In the genomic region with DNA sequence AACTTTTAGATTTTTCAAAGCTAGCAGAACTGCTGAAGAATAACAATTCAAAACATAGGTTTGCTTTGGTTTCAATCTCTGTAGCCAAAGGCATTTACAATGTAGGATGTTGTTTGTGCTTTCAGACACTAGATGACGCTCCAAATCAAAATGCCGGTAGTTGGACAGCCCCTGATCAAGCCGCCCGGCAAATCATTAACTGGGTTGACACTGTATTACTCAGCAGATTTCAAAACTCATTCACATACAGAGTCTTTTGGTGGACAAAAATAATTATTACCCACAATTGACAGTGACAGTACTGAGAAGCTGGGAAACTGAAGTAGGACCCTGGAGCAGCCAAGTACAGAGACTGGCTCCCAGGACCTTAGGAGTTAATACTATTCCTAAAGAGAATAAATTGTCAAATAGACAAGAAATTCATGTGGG, we compare ENCODE assay signal across 8 cellular contexts. TPM values are rescaled to one million over a fixed set of nuclear protein-coding genes. Genes with fewer than 3 reads are reported as not detected.
DNase-seq lines count a peak whose midpoint lies in the region; ATAC-seq and TF ChIP-seq lines count a peak whose summit lies in the region.

No MANE protein-coding gene starts in this region.

- peak overlapping the region; percentile 0 for H2AFZ ChIP-seq in parathyroid adenoma

- no peak overlapping the region for H3K4me3 ChIP-seq in gastroesophageal sphincter
- no peak overlapping the region for H3K4me3 ChIP-seq in parathyroid adenoma (ENCODE audit: low read depth, low read length)

- DNase-seq in EL (peak; percentile 82), NOMO-1 treated with DMSO at 0.1 percent for 48 hours (lab: John Stamatoyannopoulos, UW; ENCODE audit: unreplicated experiment) (peak; percentile 92), KG1 (lab: John Stamatoyannopoulos, UW) (no peak)
- DNase-seq in activated T-helper 9 cell treated with anti-CD3 and anti-CD28 coated beads, Interleukin-2, amount 50 U/mL, for 16 hours (ENCODE audit: low read depth) = peak; percentile 16

- ATAC-seq in GM21447 (IDR thresholded peaks at IDR 0.05; ENCODE audit: unreplicated experiment) = peak; percentile 92
- ATAC-seq in HG03575 (IDR thresholded peaks at IDR 0.05; ENCODE audit: extremely low read depth, insufficient number of reproducible peaks, low FRiP score, unreplicated experiment) = peak; percentile 68
- ATAC-seq in gastroesophageal sphincter = peak; percentile 90

- no peak overlapping the region for H3K27ac ChIP-seq in gastroesophageal sphincter
- no peak overlapping the region for H3K27ac ChIP-seq in parathyroid adenoma

- H3K9ac ChIP-seq in parathyroid adenoma = no peak overlapping the region

- H3K36me3 ChIP-seq in gastroesophageal sphincter (no peaks in the 10 kb centered on the region), parathyroid adenoma (ENCODE audit: control insufficient read depth, insufficient read depth, low read length) (no peaks in the 10 kb centered on the region)

- H3K27me3 ChIP-seq in gastroesophageal sphincter (no peaks in the 10 kb centered on the region), parathyroid adenoma (ENCODE audit: control insufficient read depth, insufficient read depth, low read length) (no peaks in the 10 kb centered on the region)

- 0% methylated on average over 4 of the region's 4 CpGs for WGBS in gastroesophageal sphincter (ENCODE audit: low coverage in 1 of 2), 2 donors

- TF ChIP-seq CTCF in gastroesophageal sphincter (IDR thresholded peaks at IDR 0.05) (peak; percentile 75 to 91 (median 85)), parathyroid adenoma (IDR thresholded peaks at IDR 0.05) (peak; percentile 83)

- no peak for TF ChIP-seq EP300 in gastroesophageal sphincter (IDR thresholded peaks at IDR 0.05)

- no peaks in the 10 kb centered on the region for H3K79me2 ChIP-seq in parathyroid adenoma

- H3K9me3 ChIP-seq in gastroesophageal sphincter (no peaks in the 10 kb centered on the region), parathyroid adenoma (ENCODE audit: control insufficient read depth, low read length) (no peaks in the 10 kb centered on the region)

- H3K4me1 ChIP-seq in gastroesophageal sphincter = peaks cover 0 to 10% (median 0%) of the 10 kb centered on the region in 3 donors
- no peaks in the 10 kb centered on the region for H3K4me1 ChIP-seq in parathyroid adenoma

- TF ChIP-seq POLR2A in gastroesophageal sphincter (IDR thresholded peaks at IDR 0.05) = no peak

- peak overlapping the region; percentile 5 for H3K4me2 ChIP-seq in parathyroid adenoma (ENCODE audit: low read length)

RNA-seq across cellular contexts. Expression of a gene that starts 21.3 kb away (rescaled TPM):
- 10 to 100 TPM in 1 of 4 donors, 1 to 10 TPM in 3; 3.7 to 11.4 (median 8.3) TPM for total RNA-seq in gastroesophageal sphincter
